8 cellular contexts compared by ENCODE assay signal in genomic region chr3:149969110-149969944, GRCh38. TPM values are rescaled to one million over a fixed set of nuclear protein-coding genes. Genes with fewer than 3 reads are reported as not detected.
DNase-seq lines count a peak whose midpoint lies in the region; ATAC-seq and TF ChIP-seq lines count a peak whose summit lies in the region.

No MANE protein-coding gene starts in this region.

- H2BK5ac ChIP-seq in mesendoderm (ENCODE audit: low read length): peak overlapping the region; percentile 68

- H4K5ac ChIP-seq in mesendoderm (ENCODE audit: low read length): peak overlapping the region; percentile 33

- H2AK5ac ChIP-seq in mesendoderm (ENCODE audit: low read length): peak overlapping the region; percentile 25

- H2BK120ac ChIP-seq in mesendoderm (ENCODE audit: low read depth, low read length): peak overlapping the region; percentile 48

- H3K79me2 ChIP-seq in mesendoderm (ENCODE audit: control insufficient read depth, insufficient read depth, low read length): peaks cover 51% of the 10 kb centered on the region

- TF ChIP-seq POLR2A in tibial nerve (IDR thresholded peaks at IDR 0.05): no peak

- H3K27me3 ChIP-seq in SJSA1 (replicated peaks): no peaks in the 10 kb centered on the region
- no peaks in the 10 kb centered on the region for H3K27me3 ChIP-seq in endodermal cell (ENCODE audit: control insufficient read depth, insufficient read depth, low read length, poor library complexity, severe bottlenecking)
- no peaks in the 10 kb centered on the region for H3K27me3 ChIP-seq in mesendoderm (ENCODE audit: insufficient read depth, low read length, poor library complexity)
- no peaks in the 10 kb centered on the region for H3K27me3 ChIP-seq in tibial nerve

- H3K36me3 Mint-ChIP-seq in endodermal cell (ENCODE audit: low read depth): peaks cover 32% of the 10 kb centered on the region

- TF ChIP-seq CTCF in endodermal cell (conservative IDR thresholded peaks at IDR 0.05) (no peak), tibial nerve (IDR thresholded peaks at IDR 0.05) (peak in 4 of 5 experiments; percentile 6 to 34 (median 24))

- H3K4me2 ChIP-seq in mesendoderm (ENCODE audit: low read length): peak overlapping the region; percentile 59

- no peaks in the 10 kb centered on the region for H3K27me3 Mint-ChIP-seq in endodermal cell (ENCODE audit: insufficient read depth)

- H3K4me3 ChIP-seq in SJSA1: peak overlapping the region; percentile 94
- peak overlapping the region; percentile 99 for H3K4me3 ChIP-seq in endodermal cell (ENCODE audit: low read length)
- H3K4me3 ChIP-seq in mesendoderm (ENCODE audit: low read length): peak overlapping the region; percentile 84
- peak overlapping the region; percentile 72 to 90 (median 83) for H3K4me3 ChIP-seq in tibial nerve

- H2BK15ac ChIP-seq in mesendoderm (replicated peaks; ENCODE audit: low read depth): no peak overlapping the region

- 0 to 1% methylated on average over 6 to 14 of the region's 16 CpGs for WGBS in endodermal cell (ENCODE audit: insufficient coverage in 1 of 2, insufficient read length in 1 of 2), 2 experiments
- WGBS in mesendoderm (ENCODE audit: extremely low coverage, insufficient coverage, low lambda C conversion rate): no CpG with 5 or more reads among the region's 16 CpGs
- 12% methylated on average over 16 of the region's 16 CpGs for WGBS in tibial nerve, 2 donors

- peaks cover 9% of the 10 kb centered on the region for H3K79me1 ChIP-seq in mesendoderm (ENCODE audit: low read length)

- H4K8ac ChIP-seq in mesendoderm (ENCODE audit: low read depth, low read length): no peak overlapping the region

- H3K4ac ChIP-seq in mesendoderm (ENCODE audit: low read depth, low read length): peak overlapping the region; percentile 99

- peak overlapping the region; percentile 76 for H3K4me3 Mint-ChIP-seq in endodermal cell

- H3K36me3 ChIP-seq in SJSA1 (peaks cover 60% of the 10 kb centered on the region), endodermal cell (ENCODE audit: control insufficient read depth, insufficient read depth, low read length) (peaks cover 43% of the 10 kb centered on the region), mesendoderm (ENCODE audit: control insufficient read depth, insufficient read depth, low read length) (peaks cover 6% of the 10 kb centered on the region), tibial nerve (peaks cover 0 to 10% (median 0%) of the 10 kb centered on the region in 3 donors)

- H3K9ac ChIP-seq in endodermal cell (ENCODE audit: extremely low read depth, low read length, poor library complexity, severe bottlenecking): peak overlapping the region; percentile 97
- H3K9ac ChIP-seq in mesendoderm (ENCODE audit: low read length): peak overlapping the region; percentile 94

- peak overlapping the region; percentile 98 for H3K56ac ChIP-seq in mesendoderm (ENCODE audit: low read length)

- no peak for TF ChIP-seq EP300 in Ishikawa (IDR thresholded peaks at IDR 0.05; ENCODE audit: borderline replicate concordance)
- TF ChIP-seq EP300 in tibial nerve (IDR thresholded peaks at IDR 0.05): peak in 1 of 2 donors; percentile 53

- peaks cover 24% of the 10 kb centered on the region for H3K4me1 ChIP-seq in SJSA1 (replicated peaks)
- H3K4me1 ChIP-seq in endodermal cell (ENCODE audit: control insufficient read depth, insufficient read depth, low read length): peaks cover 9% of the 10 kb centered on the region
- H3K4me1 ChIP-seq in mesendoderm (ENCODE audit: control insufficient read depth, low read depth, low read length): no peaks in the 10 kb centered on the region
- peaks cover 0 to 60% (median 13%) of the 10 kb centered on the region in 4 donors for H3K4me1 ChIP-seq in tibial nerve

- DNase-seq in DMS153 (lab: John Stamatoyannopoulos, UW) (peak; percentile 37), SJSA1 (ENCODE audit: low read depth in 1 of 2, low spot score in 2 of 2) (peak; percentile 78 to 85), endodermal cell (peak; percentile 87), mesendoderm (peak; percentile 94), tibial nerve (ENCODE audit: low spot score in 2 of 2) (peak; percentile 22 to 57)
- no peak for DNase-seq in stimulated activated CD4-positive, alpha-beta T cell treated with anti-CD3 and anti-CD28 coated beads, Interleukin-12 subunit alpha, Interleukin-12 subunit beta, amount 100 ng/mL, for 4 hours

- peak overlapping the region; percentile 73 for H3K23ac ChIP-seq in mesendoderm (ENCODE audit: low read length)

- H3K27ac ChIP-seq in SJSA1 (peak overlapping the region; percentile 98), endodermal cell (ENCODE audit: low read depth, low read length) (peak overlapping the region; percentile 98), mesendoderm (ENCODE audit: low read depth, low read length) (peak overlapping the region; percentile 94), tibial nerve (peak overlapping the region; percentile 11 to 93 (median 90))

- no peaks in the 10 kb centered on the region for H3K9me3 Mint-ChIP-seq in endodermal cell

- no peak for ATAC-seq in HG02588 (IDR thresholded peaks at IDR 0.05; ENCODE audit: unreplicated experiment)

- peak overlapping the region; percentile 97 for H3K27ac Mint-ChIP-seq in endodermal cell

- H3K9me3 ChIP-seq in SJSA1 (replicated peaks) (no peaks in the 10 kb centered on the region), endodermal cell (ENCODE audit: control insufficient read depth, low read length) (no peaks in the 10 kb centered on the region), tibial nerve (no peaks in the 10 kb centered on the region)

- peak overlapping the region; percentile 99 for H3K18ac ChIP-seq in mesendoderm (ENCODE audit: low read length)

- TF ChIP-seq RAD21 in Ishikawa (IDR thresholded peaks at IDR 0.05; ENCODE audit: low read depth): no peak

- H3K4me1 Mint-ChIP-seq in endodermal cell: peaks cover 39% of the 10 kb centered on the region

TF ChIP-seq in Ishikawa, 13 proteins besides CTCF, POLR2A, EP300 and RAD21:
- TF ChIP-seq NFIC (IDR thresholded peaks at IDR 0.05) (no peak), MAX (IDR thresholded peaks at IDR 0.05) (no peak), YY1 (IDR thresholded peaks at IDR 0.05; ENCODE audit: low read depth) (no peak), TEAD4 (IDR thresholded peaks at IDR 0.05) (peak; percentile 48; the same call in 1 of the 2 replicates), FOXM1 (IDR thresholded peaks at IDR 0.05; ENCODE audit: borderline replicate concordance, low read depth) (no peak)
- TF ChIP-seq, protein P1, sequence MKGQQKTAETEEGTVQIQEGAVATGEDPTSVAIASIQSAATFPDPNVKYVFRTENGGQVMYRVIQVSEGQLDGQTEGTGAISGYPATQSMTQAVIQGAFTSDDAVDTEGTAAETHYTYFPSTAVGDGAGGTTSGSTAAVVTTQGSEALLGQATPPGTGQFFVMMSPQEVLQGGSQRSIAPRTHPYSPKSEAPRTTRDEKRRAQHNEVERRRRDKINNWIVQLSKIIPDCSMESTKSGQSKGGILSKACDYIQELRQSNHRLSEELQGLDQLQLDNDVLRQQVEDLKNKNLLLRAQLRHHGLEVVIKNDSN (IDR thresholded peaks at IDR 0.05): no peak

RNA-seq across cellular contexts. Expression of gene PFN2, which starts 1.4 kb away (rescaled TPM):
- total RNA-seq in SJSA1 (2014; rRNA removed; shearing (Covaris generic)): 200 and 259 TPM in 2 replicates
- total RNA-seq in endodermal cell: 100 to 1,000 TPM; 144 to 157 TPM
- polyA plus RNA-seq in endodermal cell (2013, experiment 1 of 2): 456 TPM
- polyA plus RNA-seq in endodermal cell (2013, experiment 2 of 2): 425 TPM
- polyA plus RNA-seq in mesendoderm (2013, experiment 1 of 2): 129 TPM
- 138 TPM for polyA plus RNA-seq in mesendoderm (2013, experiment 2 of 2)
- 10 to 100 TPM; 28.2 to 54.8 (median 40.7) TPM for total RNA-seq in tibial nerve
